9 cellular contexts compared by ENCODE assay signal in genomic region chr9:85541876-85542275, GRCh38.
"Had no signal": no experiment of that assay in that cellular context is flagged by ENCODE, and none has a peak within 500 bp of the region (broad histone marks: within the 10 kb centered on the region; RNA-seq: fewer than 3 reads in every experiment).

No MANE protein-coding gene starts in this region.

- H3K4me3 ChIP-seq: gastrocnemius medialis, skin epidermis, upper lobe of left lung had no signal

- DNase-seq: activated CD4-positive, alpha-beta T cell treated with anti-CD3 and anti-CD28 coated beads, Interleukin-2, amount 10 ng/mL, durations not matched to agents 7 days and 5 days; activated CD4-positive, CD25-positive, alpha-beta regulatory T cell; activated naive CD4-positive, alpha-beta T cell treated with anti-CD3 and anti-CD28 coated beads, Interleukin-2, amount 50 U/mL, for 16 hours; gastrocnemius medialis; retina; T-helper 17 cell; upper lobe of left lung had no signal

- H3K27me3 ChIP-seq: gastrocnemius medialis, upper lobe of left lung had no signal

- H3K27ac ChIP-seq: gastrocnemius medialis, parathyroid adenoma, skin epidermis, upper lobe of left lung had no signal

- H3K4me1 ChIP-seq: gastrocnemius medialis, parathyroid adenoma had no signal

- H3K9me3 ChIP-seq: gastrocnemius medialis, upper lobe of left lung had no signal

- ATAC-seq: gastrocnemius medialis, T-helper 17 cell had no signal

- H3K36me3 ChIP-seq: gastrocnemius medialis, upper lobe of left lung had no signal
